ENCODE assay signal across 29 cellular contexts in genomic region chr6:81854474-81854873, GRCh38.
"Had no signal": no experiment of that assay in that cellular context is flagged by ENCODE, and none has a peak within 500 bp of the region (broad histone marks: within the 10 kb centered on the region; RNA-seq: fewer than 3 reads in every experiment).

No MANE protein-coding gene starts in this region.

- DNase-seq: stimulated activated CD4-positive, alpha-beta T cell treated with anti-CD3 and anti-CD28 coated beads, Interleukin-2, amount 100 ng/mL, for 48 hours; stimulated activated CD4-positive, alpha-beta T cell treated with anti-CD3 and anti-CD28 coated beads, Interleukin-4, amount 100 ng/mL, for 1 hour; stimulated activated CD4-positive, alpha-beta T cell treated with anti-CD3 and anti-CD28 coated beads, Interleukin-4, amount 100 ng/mL, for 24 hours; stimulated activated CD4-positive, alpha-beta T cell treated with anti-CD3 and anti-CD28 coated beads, Interleukin-4, amount 100 ng/mL, for 4 hours; stimulated activated CD8-positive, alpha-beta memory T cell treated with anti-CD3 and anti-CD28 coated beads, Interleukin-4, amount 100 ng/mL, for 48 hours; stimulated activated naive B cell treated with anti-CD40 and anti-IgM and Interleukin-4, amounts not matched to agents 10 μg/mL and 1 μg/mL and 100 μg/mL, for 72 hours; stimulated activated naive CD4-positive, alpha-beta T cell; stimulated activated naive CD4-positive, alpha-beta T cell treated with Interleukin-2 at 50 U/mL for 16 hours; stimulated activated naive CD8-positive, alpha-beta T cell treated with anti-CD3 and anti-CD28 coated beads, Interleukin-15, amount 100 ng/mL, for 72 hours; stimulated activated naive CD8-positive, alpha-beta T cell treated with anti-CD3 and anti-CD28 coated beads, Interleukin-15, Interleukin-2, amounts not matched to agents 100 U/mL and 50 U/mL, for 24 hours; stomach; substantia nigra; testis; thyroid gland; tibial artery; transverse colon; trophoblast cell; upper lobe of left lung; upper lobe of right lung; uterus had no signal

- FAIRE-seq: urothelium cell line had no signal

- H3K36me3 ChIP-seq: stomach, suprapubic skin, thoracic aorta, thyroid gland, tibial artery, tibial nerve, transverse colon, upper lobe of left lung, upper lobe of right lung, uterus, vagina had no signal

- ATAC-seq: stimulated activated effector memory CD8-positive, alpha-beta T cell treated with anti-CD3 and anti-CD28 coated beads, Interleukin-12 subunit alpha, Interleukin-12 subunit beta, amount 100 ng/mL, for 72 hours; stimulated activated memory B cell treated with anti-CD40 and anti-IgM and Interleukin-4, amounts not matched to agents 10 μg/mL and 1 μg/mL and 100 μg/mL, for 72 hours; stimulated activated naive B cell treated with anti-CD40 and anti-IgM and Interleukin-4, amounts not matched to agents 10 μg/mL and 1 μg/mL and 100 μg/mL, for 72 hours; stimulated activated naive CD8-positive, alpha-beta T cell treated with anti-CD3 and anti-CD28 coated beads, Interleukin-15, amount 100 ng/mL, for 72 hours; stimulated activated naive CD8-positive, alpha-beta T cell treated with anti-CD3 and anti-CD28 coated beads, Interleukin-15, Interleukin-2, amounts not matched to agents 100 U/mL and 50 U/mL, for 24 hours; upper lobe of right lung had no signal

- H3K4me1 ChIP-seq: stomach, suprapubic skin, testis, thyroid gland, tibial nerve, transverse colon, upper lobe of left lung, upper lobe of right lung, uterus, vagina had no signal

- H3K27ac ChIP-seq: stomach, suprapubic skin, testis, thoracic aorta, thyroid gland, tibial artery, tibial nerve, transverse colon, upper lobe of left lung, upper lobe of right lung, uterus, vagina had no signal

- H3K9me3 ChIP-seq: stomach, suprapubic skin, testis, thoracic aorta, thyroid gland, tibial artery, tibial nerve, transverse colon, upper lobe of left lung, upper lobe of right lung, uterus, vagina had no signal

- H3K36me3 Mint-ChIP-seq: stimulated activated effector memory CD8-positive, alpha-beta T cell treated with anti-CD3 and anti-CD28 coated beads, Interleukin-12 subunit alpha, Interleukin-12 subunit beta, amount 100 ng/mL, for 72 hours; stimulated activated memory B cell treated with anti-CD40 and anti-IgM and Interleukin-4, amounts not matched to agents 10 μg/mL and 1 μg/mL and 100 μg/mL, for 72 hours; stimulated activated naive B cell treated with anti-CD40 and anti-IgM and Interleukin-4, amounts not matched to agents 10 μg/mL and 1 μg/mL and 100 μg/mL, for 72 hours; type B pancreatic cell had no signal

- H3K4me3 Mint-ChIP-seq: stimulated activated effector memory CD8-positive, alpha-beta T cell treated with anti-CD3 and anti-CD28 coated beads, Interleukin-12 subunit alpha, Interleukin-12 subunit beta, amount 100 ng/mL, for 72 hours; stimulated activated memory B cell treated with anti-CD40 and anti-IgM and Interleukin-4, amounts not matched to agents 10 μg/mL and 1 μg/mL and 100 μg/mL, for 72 hours; stimulated activated naive B cell treated with anti-CD40 and anti-IgM and Interleukin-4, amounts not matched to agents 10 μg/mL and 1 μg/mL and 100 μg/mL, for 72 hours; stimulated activated naive CD8-positive, alpha-beta T cell treated with anti-CD3 and anti-CD28 coated beads, Interleukin-15, amount 100 ng/mL, for 72 hours; stimulated activated naive CD8-positive, alpha-beta T cell treated with anti-CD3 and anti-CD28 coated beads, Interleukin-15, Interleukin-2, amounts not matched to agents 100 ng/mL and 50 ng/mL, for 24 hours; type B pancreatic cell had no signal

- H3K9me3 Mint-ChIP-seq: stimulated activated memory B cell treated with anti-CD40 and anti-IgM and Interleukin-4, amounts not matched to agents 10 μg/mL and 1 μg/mL and 100 μg/mL, for 72 hours; stimulated activated naive B cell treated with anti-CD40 and anti-IgM and Interleukin-4, amounts not matched to agents 10 μg/mL and 1 μg/mL and 100 μg/mL, for 72 hours; stimulated activated naive CD8-positive, alpha-beta T cell treated with anti-CD3 and anti-CD28 coated beads, Interleukin-15, Interleukin-2, amounts not matched to agents 100 ng/mL and 50 ng/mL, for 24 hours; type B pancreatic cell had no signal

- H3K27me3 ChIP-seq: stomach, suprapubic skin, testis, thyroid gland, tibial artery, tibial nerve, transverse colon, upper lobe of left lung, upper lobe of right lung, vagina had no signal

- H3K27me3 Mint-ChIP-seq: stimulated activated memory B cell treated with anti-CD40 and anti-IgM and Interleukin-4, amounts not matched to agents 10 μg/mL and 1 μg/mL and 100 μg/mL, for 72 hours; stimulated activated naive CD8-positive, alpha-beta T cell treated with anti-CD3 and anti-CD28 coated beads, Interleukin-15, amount 100 ng/mL, for 72 hours; stimulated activated naive CD8-positive, alpha-beta T cell treated with anti-CD3 and anti-CD28 coated beads, Interleukin-15, Interleukin-2, amounts not matched to agents 100 ng/mL and 50 ng/mL, for 24 hours; type B pancreatic cell had no signal

- H3K27ac Mint-ChIP-seq: stimulated activated effector memory CD8-positive, alpha-beta T cell treated with anti-CD3 and anti-CD28 coated beads, Interleukin-12 subunit alpha, Interleukin-12 subunit beta, amount 100 ng/mL, for 72 hours; stimulated activated memory B cell treated with anti-CD40 and anti-IgM and Interleukin-4, amounts not matched to agents 10 μg/mL and 1 μg/mL and 100 μg/mL, for 72 hours; stimulated activated naive B cell treated with anti-CD40 and anti-IgM and Interleukin-4, amounts not matched to agents 10 μg/mL and 1 μg/mL and 100 μg/mL, for 72 hours; stimulated activated naive CD8-positive, alpha-beta T cell treated with anti-CD3 and anti-CD28 coated beads, Interleukin-15, amount 100 ng/mL, for 72 hours; stimulated activated naive CD8-positive, alpha-beta T cell treated with anti-CD3 and anti-CD28 coated beads, Interleukin-15, Interleukin-2, amounts not matched to agents 100 ng/mL and 50 ng/mL, for 24 hours; type B pancreatic cell had no signal

- H3K4me3 ChIP-seq: stomach, suprapubic skin, testis, thoracic aorta, thyroid gland, tibial artery, tibial nerve, transverse colon, upper lobe of left lung, upper lobe of right lung, uterus, vagina had no signal

- H3K4me1 Mint-ChIP-seq: stimulated activated effector memory CD8-positive, alpha-beta T cell treated with anti-CD3 and anti-CD28 coated beads, Interleukin-12 subunit alpha, Interleukin-12 subunit beta, amount 100 ng/mL, for 72 hours; stimulated activated memory B cell treated with anti-CD40 and anti-IgM and Interleukin-4, amounts not matched to agents 10 μg/mL and 1 μg/mL and 100 μg/mL, for 72 hours; stimulated activated naive B cell treated with anti-CD40 and anti-IgM and Interleukin-4, amounts not matched to agents 10 μg/mL and 1 μg/mL and 100 μg/mL, for 72 hours; stimulated activated naive CD8-positive, alpha-beta T cell treated with anti-CD3 and anti-CD28 coated beads, Interleukin-15, amount 100 ng/mL, for 72 hours had no signal
